In genomic region chr10:46531737-46532136, GRCh38 we compare ENCODE assay signal across 2 cellular contexts.
TF ChIP-seq lines count a peak whose summit lies in the region.

No MANE protein-coding gene starts in this region.

TF ChIP-seq in HCT116, 20 proteins besides CTCF, POLR2A, EP300 and RAD21:
- no peak for TF ChIP-seq ZBTB33 (IDR thresholded peaks at IDR 0.05; ENCODE audit: extremely low read depth, insufficient replicate concordance, low read length)
- TF ChIP-seq SIN3A (IDR thresholded peaks at IDR 0.05; ENCODE audit: low read depth): no peak
- no peak for TF ChIP-seq EGR1 (IDR thresholded peaks at IDR 0.05; ENCODE audit: low read depth)
- no peak for TF ChIP-seq YY1 (IDR thresholded peaks at IDR 0.05; ENCODE audit: extremely low read depth, insufficient replicate concordance, low read depth, low read length)
- TF ChIP-seq ZFX (IDR thresholded peaks at IDR 0.05): no peak
- no peak for TF ChIP-seq EZH2 (IDR thresholded peaks at IDR 0.05)
- TF ChIP-seq POLR2AphosphoS5 (IDR thresholded peaks at IDR 0.05; ENCODE audit: low read depth, low read length): no peak
- no peak for TF ChIP-seq CBX3 (IDR thresholded peaks at IDR 0.05; ENCODE audit: low read depth)
- no peak for TF ChIP-seq ELF1 (IDR thresholded peaks at IDR 0.05; ENCODE audit: borderline replicate concordance, low read depth)
- TF ChIP-seq FOSL1 (IDR thresholded peaks at IDR 0.05; ENCODE audit: low read depth): no peak

TF ChIP-seq in K562, 482 proteins besides CTCF, POLR2A, EP300 and RAD21:
- TF ChIP-seq NCOA6 (IDR thresholded peaks at IDR 0.05) (0 out of 2 replicates have a peak, but pooled peaks have one; percentile 29), GTF2F1 (IDR thresholded peaks at IDR 0.05; ENCODE audit: low read depth, low read length) (no peak), COPS2 (conservative IDR thresholded peaks at IDR 0.05) (no peak), SRSF3 (IDR thresholded peaks at IDR 0.05; ENCODE audit: insufficient read depth, low read length) (no peak), ZNF133 (CRISPR knock-in tag; IDR thresholded peaks at IDR 0.05) (no peak), ZNF23 (CRISPR knock-in tag; IDR thresholded peaks at IDR 0.05) (no peak)
